ENCODE assay signal across 7 cellular contexts in the genomic region with DNA sequence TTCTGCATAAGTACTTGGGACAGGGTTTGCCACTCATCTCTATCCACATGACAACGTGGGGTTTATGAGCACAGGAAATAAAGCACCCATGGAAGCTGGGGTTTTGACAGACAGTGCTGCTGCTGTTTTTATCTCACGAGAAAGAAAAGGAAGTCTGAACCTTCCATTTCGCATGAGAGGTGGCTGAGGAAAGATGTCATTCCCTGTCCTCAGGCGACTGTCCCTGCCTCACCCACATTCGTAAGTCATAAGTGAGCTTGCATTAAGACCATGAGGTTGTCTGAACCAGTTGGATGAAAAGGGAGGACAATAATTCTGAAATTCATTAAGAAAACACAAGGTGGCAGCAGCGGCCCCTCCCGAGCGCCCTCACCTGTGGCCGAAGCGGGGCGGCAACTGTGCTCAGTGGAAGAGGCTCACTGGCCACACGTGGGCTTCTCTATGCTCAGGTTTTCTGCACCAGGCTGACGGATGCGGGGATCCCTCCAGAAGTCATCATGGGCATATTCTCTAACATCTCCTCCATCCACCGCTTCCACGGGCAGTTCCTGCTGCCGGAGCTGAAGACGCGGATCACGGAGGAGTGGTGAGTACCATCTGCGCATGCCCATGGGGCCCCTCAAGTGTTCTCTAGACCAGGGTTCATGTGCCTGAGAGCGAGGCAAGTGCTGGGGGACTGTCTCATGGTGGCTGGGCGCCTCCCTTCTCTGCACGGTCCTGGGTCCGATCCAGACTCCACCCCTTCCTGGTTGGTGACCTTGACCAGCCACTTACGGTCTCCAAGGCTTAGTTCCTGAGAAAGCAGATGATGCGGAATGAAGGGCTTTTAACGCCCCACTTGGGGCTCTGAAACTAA. TPM values are rescaled to one million over a fixed set of nuclear protein-coding genes. Genes with fewer than 3 reads are reported as not detected.
DNase-seq lines count a peak whose midpoint lies in the region; ATAC-seq and TF ChIP-seq lines count a peak whose summit lies in the region.

No MANE protein-coding gene starts in this region.

- peak overlapping the region; percentile 85 for H3K27ac Mint-ChIP-seq in T-helper 17 cell

- H3K27me3 Mint-ChIP-seq in T-helper 17 cell: no peaks in the 10 kb centered on the region

- ATAC-seq in T-helper 17 cell (peak; percentile 83), GM21717 (IDR thresholded peaks at IDR 0.05; ENCODE audit: unreplicated experiment) (no peak)

- H3K36me3 Mint-ChIP-seq in T-helper 17 cell (ENCODE audit: low read depth): peaks cover 14% of the 10 kb centered on the region

- H3K9me3 ChIP-seq in T-helper 17 cell (ENCODE audit: control insufficient read depth, low read length, poor library complexity, severe bottlenecking): no peaks in the 10 kb centered on the region

- no peak overlapping the region for H3K4me3 Mint-ChIP-seq in T-helper 17 cell

- peaks cover 40% of the 10 kb centered on the region for H3K4me1 Mint-ChIP-seq in T-helper 17 cell

- DNase-seq in LoVo (ENCODE audit: low spot score): peak; percentile 84
- DNase-seq in T-helper 17 cell: peak; percentile 35 to 51 (median 42)
- peak; percentile 67 for DNase-seq in astrocyte of the hippocampus (ENCODE audit: low read depth, low spot score)
- DNase-seq in islet precursor cell: peak; percentile 69
- peak; percentile 62 for DNase-seq in stimulated activated CD4-positive, alpha-beta T cell treated with anti-CD3 and anti-CD28 coated beads, Interleukin-1b, Interleukin-23, amount 100 ng/mL, for 48 hours

- peak; percentile 75 for TF ChIP-seq CTCF in GM12874 (IDR thresholded peaks at IDR 0.05; ENCODE audit: insufficient read depth, low read depth, low read length)

RNA-seq across cellular contexts. Expression of gene SUSD3, which starts 54.7 kb away (rescaled TPM):
- 10 to 100 TPM; 47.2 to 62.3 TPM for total RNA-seq in T-helper 17 cell

RNA-seq across cellular contexts. Expression of gene FGD3, which starts 56.5 kb away (rescaled TPM):
- total RNA-seq in T-helper 17 cell: 100 to 1,000 TPM; 142 to 160 TPM
